8 cellular contexts compared by ENCODE assay signal in the genomic region with DNA sequence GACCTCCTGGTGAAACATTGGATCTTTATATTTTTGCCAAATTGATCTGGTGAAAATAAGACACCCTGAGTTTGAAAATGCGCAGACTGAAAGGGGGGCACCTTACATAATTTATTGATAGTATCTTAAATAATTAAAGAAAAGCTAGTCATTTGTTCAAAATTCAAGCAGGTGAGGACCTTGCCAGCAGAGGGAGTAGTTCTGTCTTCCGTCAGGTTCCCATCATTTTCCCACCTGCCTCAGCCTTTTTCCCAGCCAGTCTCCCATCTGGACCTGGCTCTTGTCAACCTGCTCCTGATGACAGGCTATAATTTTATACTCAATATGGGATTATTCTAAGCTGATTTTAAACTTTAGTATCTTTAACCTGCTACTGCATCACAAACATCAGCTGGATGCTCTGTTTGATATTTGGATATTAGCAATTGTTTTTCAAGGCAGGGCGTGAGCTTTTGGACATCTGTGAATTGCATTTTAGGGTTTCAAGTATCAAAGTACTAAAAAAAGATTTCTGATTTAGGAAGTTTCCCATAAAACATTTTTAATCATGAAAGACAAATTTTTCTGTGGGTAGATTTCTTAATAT.
DNase-seq lines count a peak whose midpoint lies in the region; ATAC-seq, FAIRE-seq and TF ChIP-seq lines count a peak whose summit lies in the region.

No MANE protein-coding gene starts in this region.

- no peak for TF ChIP-seq POLR2A in gastroesophageal sphincter (IDR thresholded peaks at IDR 0.05)

- WGBS in gastroesophageal sphincter (ENCODE audit: low coverage in 1 of 2), 2 donors = 87 to 94% methylated on average over 3 of the region's 3 CpGs

- no peaks in the 10 kb centered on the region for H3K9me3 ChIP-seq in gastroesophageal sphincter

- FAIRE-seq in urothelium cell line (lab: Jason Lieb, UNC) = no peak

- ATAC-seq in GM21526 (IDR thresholded peaks at IDR 0.05; ENCODE audit: low FRiP score, unreplicated experiment) (no peak), gastroesophageal sphincter (no peak), HG02938 (IDR thresholded peaks at IDR 0.05; ENCODE audit: unreplicated experiment) (no peak)

- H3K4me1 ChIP-seq in gastroesophageal sphincter = peaks cover 0 to 25% (median 2%) of the 10 kb centered on the region in 3 donors

- H3K36me3 ChIP-seq in gastroesophageal sphincter = no peaks in the 10 kb centered on the region

- TF ChIP-seq EP300 in gastroesophageal sphincter (IDR thresholded peaks at IDR 0.05) = no peak

- H3K27me3 ChIP-seq in gastroesophageal sphincter = no peaks in the 10 kb centered on the region

- DNase-seq in COLO829 (ENCODE audit: low spot score) (peak; percentile 5), HT-29 (ENCODE audit: low spot score) (peak; percentile 73), OCI-M1 (lab: John Stamatoyannopoulos, UW) (peak; percentile 11), fibroblast of villous mesenchyme (ENCODE audit: low read depth) (peak; percentile 29), urothelium cell line (ENCODE audit: low spot score) (peak; percentile 25)

- H3K27ac ChIP-seq in gastroesophageal sphincter = no peak overlapping the region

- H3K4me3 ChIP-seq in fibroblast of villous mesenchyme (ENCODE audit: low read depth, low read length) = no peak overlapping the region
- H3K4me3 ChIP-seq in gastroesophageal sphincter = no peak overlapping the region

- TF ChIP-seq CTCF in fibroblast of villous mesenchyme (IDR thresholded peaks at IDR 0.05; ENCODE audit: insufficient read depth, low read depth, low read length) = peak; percentile 72
- TF ChIP-seq CTCF in gastroesophageal sphincter (IDR thresholded peaks at IDR 0.05) = peak in 2 of 4 experiments; percentile 12 to 50

Comparison
In these comparisons a context has a peak if more than half of its experiments do, and no peak if none do; other contexts are left out.
1. DNase-seq: peak in every context shown above with its lines; median percentile 73 in HT-29; 29 in fibroblast of villous mesenchyme; 25 in urothelium cell line; 11 in OCI-M1; 5 in COLO829.